ENCODE assay signal across 19 cellular contexts in the genomic region with DNA sequence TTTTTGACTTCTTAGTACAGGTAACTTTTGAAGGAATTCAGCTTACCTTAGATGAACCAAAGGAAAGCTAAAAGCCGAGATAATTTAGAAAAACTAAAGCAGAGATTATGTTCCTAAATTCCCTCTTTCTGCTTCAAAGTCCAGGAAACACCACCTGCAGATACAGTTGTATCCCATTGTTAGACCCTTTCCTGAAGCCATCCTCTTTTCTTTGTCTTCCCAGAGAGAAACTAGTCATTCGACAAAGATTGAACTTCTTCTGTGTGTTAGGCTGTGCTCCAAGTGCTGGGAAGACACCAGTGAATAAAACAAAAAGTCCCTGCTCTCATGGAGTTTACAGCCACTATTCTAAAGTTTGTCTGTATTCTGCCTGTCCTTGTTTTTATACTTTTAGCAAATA. TPM values are rescaled to one million over a fixed set of nuclear protein-coding genes. Genes with fewer than 3 reads are reported as not detected.
DNase-seq lines count a peak whose midpoint lies in the region; ATAC-seq, FAIRE-seq and TF ChIP-seq lines count a peak whose summit lies in the region.
"Had no signal": no experiment of that assay in that cellular context is flagged by ENCODE, and none has a peak within 500 bp of the region (broad histone marks: within the 10 kb centered on the region; RNA-seq: fewer than 3 reads in every experiment).

No MANE protein-coding gene starts in this region.

- TSS peak; percentile 1 for BruUV-seq in GM12878 (replicated peaks; lab: Mats Ljungman, UMichigan)

- peaks cover 30% of the 10 kb centered on the region for H3K36me3 Mint-ChIP-seq in neural progenitor cell
- peaks cover 23% of the 10 kb centered on the region for H3K36me3 Mint-ChIP-seq in activated CD4-positive, alpha-beta memory T cell treated with anti-CD3 and anti-CD28 coated beads, Interleukin-2, amount 10 ng/mL, durations not matched to agents 7 days and 5 days (ENCODE audit: low read depth)

- no peak for FAIRE-seq in GM12878 (lab: Jason Lieb, UNC)

- H3K9me3 ChIP-seq in GM12878 (replicated peaks; ENCODE audit: control insufficient read depth, insufficient read depth, low read length) (no peaks in the 10 kb centered on the region; the same call in 2 of the 3 replicates), neural progenitor cell (ENCODE audit: low read depth) (no peaks in the 10 kb centered on the region)
- H3K9me3 ChIP-seq: HAP-1 had no signal

- TF ChIP-seq RAD21 in GM12878 (IDR thresholded peaks at IDR 0.05; ENCODE audit: insufficient read depth, low read depth, low read length): no peak

- TF ChIP-seq CTCF in GM12878 (IDR thresholded peaks at IDR 0.05 in 2 of 3, conservative IDR thresholded peaks at IDR 0.05 in 1 of 3; ENCODE audit: control insufficient read depth in 2 of 3, extremely low read depth in 1 of 3, insufficient read depth in 1 of 3, low read depth in 3 of 3, low read length in 3 of 3): no peak
- TF ChIP-seq CTCF in neural progenitor cell (IDR thresholded peaks at IDR 0.05): no peak

- intact Hi-C loops in GM12878 (cut with micrococcal nuclease; ENCODE audit: unreplicated experiment): no loop called here

- H3K36me3 ChIP-seq in H7 (replicated peaks; ENCODE audit: control insufficient read depth, insufficient read depth, low read length) (peaks cover 3% of the 10 kb centered on the region; the same call in 1 of the 2 replicates), GM12878 (ENCODE audit: control insufficient read depth in 2 of 2, insufficient read depth in 2 of 2, low read length in 1 of 2) (peaks cover 5% of the 10 kb centered on the region in 2 experiments; a peak in 3 of 4 replicates), neural progenitor cell (peaks cover 3% of the 10 kb centered on the region)
- H3K36me3 ChIP-seq: HAP-1 had no signal

- peaks cover 5% of the 10 kb centered on the region for H3K4me1 Mint-ChIP-seq in neural progenitor cell
- H3K4me1 Mint-ChIP-seq in activated CD4-positive, alpha-beta memory T cell treated with anti-CD3 and anti-CD28 coated beads, Interleukin-2, amount 10 ng/mL, durations not matched to agents 7 days and 5 days: peaks cover 7% of the 10 kb centered on the region

- H3K9me3 Mint-ChIP-seq in neural progenitor cell: peaks cover 20% of the 10 kb centered on the region
- H3K9me3 Mint-ChIP-seq in activated CD4-positive, alpha-beta memory T cell treated with anti-CD3 and anti-CD28 coated beads, Interleukin-2, amount 10 ng/mL, durations not matched to agents 7 days and 5 days: no peaks in the 10 kb centered on the region
- H3K9me3 Mint-ChIP-seq: CD8-positive, alpha-beta T cell; IgD-negative memory B cell had no signal

- H4K20me1 ChIP-seq in GM12878 (ENCODE audit: control insufficient read depth, insufficient read depth) (no peaks in the 10 kb centered on the region), neural progenitor cell (ENCODE audit: low read depth) (peaks cover 62% of the 10 kb centered on the region)

- no peak overlapping the region for H3K9ac ChIP-seq in GM12878 (ENCODE audit: control insufficient read depth, insufficient read depth, low read length)
- H3K9ac ChIP-seq in neural progenitor cell: no peak overlapping the region

- DNase-seq in H7 (peak; percentile 30), GM12878 (ENCODE audit: low read depth, low spot score) (no peak), iPS DF 19.7 (ENCODE audit: low read depth, low spot score) (peak; percentile 54), neural progenitor cell (ENCODE audit: low spot score) (peak; percentile 21), AML-193 (lab: John Stamatoyannopoulos, UW) (no peak)
- no peak for DNase-seq in activated CD8-positive, alpha-beta memory T cell treated with anti-CD3 and anti-CD28 coated beads, Interleukin-2, amount 50 U/mL, for 48 hours
- DNase-seq in activated CD4-positive, alpha-beta memory T cell treated with anti-CD3 and anti-CD28 coated beads, Interleukin-2, amount 10 ng/mL, durations not matched to agents 7 days and 5 days: no peak
- DNase-seq: Calu3; CD8-positive, alpha-beta T cell; Karpas-422; NCI-H1417 treated with DMSO at 0.1 percent for 48 hours; NCI-H187 treated with DMSO at 0.1 percent for 48 hours; NCI-H2227 treated with DMSO at 0.1 percent for 48 hours; NCI-H510A treated with DMSO at 0.1 percent for 48 hours; PC-3; RPMI8226; SHP77 treated with DMSO at 0.1 percent for 48 hours had no signal

- RAD21 ChIA-PET in GM12878 (lab: Charles Lee; ENCODE audit: unreplicated experiment): interaction anchor here (1.7 kb wide), 1 partner anchor 22 kb away, joined by 7 read pairs; no protein-coding TSS in a partner anchor

- H3K4me3 ChIP-seq in H7 (ENCODE audit: insufficient read depth, low read depth, low read length): no peak overlapping the region
- H3K4me3 ChIP-seq in GM12878: no peak overlapping the region
- H3K4me3 ChIP-seq in neural progenitor cell: no peak overlapping the region
- H3K4me3 ChIP-seq: HAP-1 had no signal

- POLR2A ChIA-PET in GM12878 (lab: Charles Lee): interaction anchor here (0.6 to 1.7 kb wide), 3 partner anchors 16 to 706 kb away, joined by 3 to 6 read pairs (median 4); no protein-coding TSS in a partner anchor
- POLR2A ChIA-PET in activated CD4-positive, alpha-beta memory T cell treated with anti-CD3 and anti-CD28 coated beads, Interleukin-2, amount 10 ng/mL, durations not matched to agents 7 days and 5 days (lab: Charles Lee): no interaction called here

- no peak overlapping the region for H3K27ac Mint-ChIP-seq in neural progenitor cell
- no peak overlapping the region for H3K27ac Mint-ChIP-seq in activated CD4-positive, alpha-beta memory T cell treated with anti-CD3 and anti-CD28 coated beads, Interleukin-2, amount 10 ng/mL, durations not matched to agents 7 days and 5 days
- H3K27ac Mint-ChIP-seq: CD8-positive, alpha-beta T cell; IgD-negative memory B cell had no signal

- SMC1A ChIA-PET in GM12878 (lab: Charles Lee; ENCODE audit: uncharacterized antibody, unreplicated experiment): no interaction called here

- in situ Hi-C loops in GM12878 (cut with MboI): no loop called here

- H3F3A ChIP-seq in neural progenitor cell (ENCODE audit: low read depth): peaks cover 11% of the 10 kb centered on the region

- H3K27me3 ChIP-seq in H7 (ENCODE audit: control insufficient read depth, insufficient read depth, low read length): no peaks in the 10 kb centered on the region
- H3K27me3 ChIP-seq in GM12878 (replicated peaks in 1 of 2; ENCODE audit: control insufficient read depth in 2 of 2, insufficient read depth in 2 of 2, low read length in 1 of 2): no peaks in the 10 kb centered on the region
- H3K27me3 ChIP-seq in neural progenitor cell: no peaks in the 10 kb centered on the region

- 100% methylated on average over 2 of the region's 2 CpGs for WGBS in GM12878 (ENCODE audit: insufficient coverage, insufficient replicate concordance, low lambda C conversion rate, missing lambda C conversion rate)

- no peaks in the 10 kb centered on the region for H3K27me3 Mint-ChIP-seq in neural progenitor cell (ENCODE audit: insufficient read depth, low read depth)
- H3K27me3 Mint-ChIP-seq in activated CD4-positive, alpha-beta memory T cell treated with anti-CD3 and anti-CD28 coated beads, Interleukin-2, amount 10 ng/mL, durations not matched to agents 7 days and 5 days: no peaks in the 10 kb centered on the region
- H3K27me3 Mint-ChIP-seq: IgD-negative memory B cell had no signal

- H3K4me1 ChIP-seq in GM12878 (ENCODE audit: control insufficient read depth, insufficient read depth, low read length): peaks cover 8% of the 10 kb centered on the region
- H3K4me1 ChIP-seq in neural progenitor cell: peaks cover 22% of the 10 kb centered on the region

- ATAC-seq in GM12878: no peak
- ATAC-seq: CD8-positive, alpha-beta T cell; PC-3 had no signal

- H3K27ac ChIP-seq in GM12878 (ENCODE audit: control insufficient read depth, insufficient read depth) (no peak overlapping the region), neural progenitor cell (peak overlapping the region; percentile 45)

- H3K4me2 ChIP-seq in GM12878 (ENCODE audit: control insufficient read depth, insufficient read depth): no peak overlapping the region
- peak overlapping the region; percentile 50 for H3K4me2 ChIP-seq in neural progenitor cell

- TF ChIP-seq POLR2A in GM12878 (IDR thresholded peaks at IDR 0.05; ENCODE audit: low read depth, low read length): no peak

- no peak for TF ChIP-seq EP300 in GM12878 (IDR thresholded peaks at IDR 0.05; ENCODE audit: borderline replicate concordance in 1 of 2, control insufficient read depth in 1 of 2, low read depth in 2 of 2, low read length in 2 of 2)

- no peak overlapping the region for H2AFZ ChIP-seq in GM12878 (ENCODE audit: control insufficient read depth, low read depth, low read length)
- H2AFZ ChIP-seq in neural progenitor cell (replicated peaks): no peak overlapping the region

- H3K79me2 ChIP-seq in GM12878 (ENCODE audit: control insufficient read depth, insufficient read depth, low read length) (peaks cover 60% of the 10 kb centered on the region), neural progenitor cell (ENCODE audit: low read depth) (peaks cover 91% of the 10 kb centered on the region)

- no peak overlapping the region for H3K4me3 Mint-ChIP-seq in neural progenitor cell
- H3K4me3 Mint-ChIP-seq in activated CD4-positive, alpha-beta memory T cell treated with anti-CD3 and anti-CD28 coated beads, Interleukin-2, amount 10 ng/mL, durations not matched to agents 7 days and 5 days: no peak overlapping the region
- H3K4me3 Mint-ChIP-seq: CD8-positive, alpha-beta T cell; IgD-negative memory B cell had no signal

- CTCF ChIA-PET in GM12878 (lab: Yijun Ruan, JAX): no interaction called here
- CTCF ChIA-PET in activated CD4-positive, alpha-beta memory T cell treated with anti-CD3 and anti-CD28 coated beads, Interleukin-2, amount 10 ng/mL, durations not matched to agents 7 days and 5 days (lab: Charles Lee): no interaction called here

RNA-seq across cellular contexts. Expression of a gene that starts 29.3 kb away (rescaled TPM):
- total RNA-seq in H7 (2014; rRNA removed; shearing (Covaris generic)): 16.9 and 21.6 TPM in 2 replicates
- total RNA-seq in GM12878 (2013; cell fraction: nucleolus; rRNA removed): 212 and 214 TPM in 2 replicates
- total RNA-seq in GM12878 (2014; rRNA removed) (16.8 and 25.3 TPM in 2 replicates), GM12878 (2014; rRNA removed; fragmentation: Illumina TruSeq; extraction: Trizol) (35.1 and 35.3 TPM in 2 replicates), GM12878 (2021) (66.2 and 73.1 TPM in 2 replicates), neural progenitor cell (ENCODE audit: low replicate concordance) (35.2 and 55.0 TPM in 2 replicates)
- 48.8 TPM for polyA plus RNA-seq in GM12878 (2011; ENCODE audit: low read depth)
- polyA plus RNA-seq in GM12878 (2011; rRNA removed) (124 and 181 TPM in 2 replicates), GM12878 (2014; fragmentation: Illumina TruSeq; extraction: Trizol) (55.7 and 77.5 TPM in 2 replicates), GM12878 (2014; fragmentation: Nextera tagmentation; extraction: Ambion mirVana) (10 to 100 TPM; 49.0 to 58.6 TPM), GM12878 (2014; rRNA removed) (40.3 and 45.0 TPM in 2 replicates), GM12878 (2016; fragmentation: Nextera tagmentation; extraction: Ambion mirVana) (10 to 100 TPM; 29.0 to 29.8 TPM)
- polyA plus RNA-seq in GM12878 (2011; cell fraction: cytosol; rRNA removed): 29.7 and 36.5 TPM in 2 replicates
- 131 and 153 TPM in 2 replicates for polyA plus RNA-seq in GM12878 (2011; cell fraction: nucleus; rRNA removed)
- polyA plus RNA-seq in GM12878 (2012): 60.8 and 61.6 TPM in 2 replicates
- 140 and 261 TPM in 2 replicates for polyA minus RNA-seq in GM12878 (2011; rRNA and poly(A)+ RNA removed)
- 37.6 and 52.6 TPM in 2 replicates for polyA minus RNA-seq in GM12878 (2011; cell fraction: cytosol; rRNA and poly(A)+ RNA removed)
- 44.7 and 63.4 TPM in 2 replicates for polyA minus RNA-seq in GM12878 (2011; cell fraction: nucleus; rRNA and poly(A)+ RNA removed)
- 10 to 100 TPM; 54.5 to 55.2 TPM for total RNA-seq in activated CD4-positive, alpha-beta memory T cell treated with anti-CD3 and anti-CD28 coated beads, Interleukin-2, amount 10 ng/mL, durations not matched to agents 7 days and 5 days

Comparison
In these comparisons a context has a peak if more than half of its experiments do, and no peak if none do; other contexts are left out.
1. DNase-seq: peak in H7 (single experiment), iPS DF 19.7 (single experiment) and neural progenitor cell (single experiment); none in GM12878 (single experiment), activated CD8-positive, alpha-beta memory T cell treated with anti-CD3 and anti-CD28 coated beads, Interleukin-2, amount 50 U/mL, for 48 hours (single experiment), AML-193 (0 of 2) and activated CD4-positive, alpha-beta memory T cell treated with anti-CD3 and anti-CD28 coated beads, Interleukin-2, amount 10 ng/mL, durations not matched to agents 7 days and 5 days (single experiment).